Comparison of ENCODE assay signal across 8 cellular contexts in genomic region chr14:103103461-103104388, GRCh38. TPM values are rescaled to one million over a fixed set of nuclear protein-coding genes. Genes with fewer than 3 reads are reported as not detected.
DNase-seq lines count a peak whose midpoint lies in the region; FAIRE-seq and TF ChIP-seq lines count a peak whose summit lies in the region.

No MANE protein-coding gene starts in this region.

- TSS peak; percentile 73 for BruUV-seq in PC-9 (replicated peaks; lab: Mats Ljungman, UMichigan)
- BruUV-seq in OCI-LY7 (replicated peaks; lab: Mats Ljungman, UMichigan) = no TSS peak

- H3K36me3 ChIP-seq in PC-9 (ENCODE audit: low read depth) (no peaks in the 10 kb centered on the region), esophagus (ENCODE audit: control insufficient read depth in 2 of 2, insufficient read depth in 2 of 2, low read length in 1 of 2) (no peaks in the 10 kb centered on the region), OCI-LY7 (ENCODE audit: insufficient read depth, low read length) (no peaks in the 10 kb centered on the region)

- H2AFZ ChIP-seq in PC-9 (peak overlapping the region; percentile 74), OCI-LY7 (ENCODE audit: low read length) (no peak overlapping the region)

- peak; percentile 84 for FAIRE-seq in H54 (lab: Jason Lieb, UNC)
- no peak for FAIRE-seq in GM19239 (lab: Jason Lieb, UNC)

- TF ChIP-seq POLR2A in H54 (IDR thresholded peaks at IDR 0.05; ENCODE audit: low read depth, low read length) = peak; percentile 56
- no peak for TF ChIP-seq POLR2A in lower leg skin (IDR thresholded peaks at IDR 0.05)

- H4K20me1 ChIP-seq in PC-9 (ENCODE audit: insufficient read depth) (no peaks in the 10 kb centered on the region), OCI-LY7 (ENCODE audit: insufficient read depth, low read length) (no peaks in the 10 kb centered on the region)

- H3K9me3 ChIP-seq in PC-9 (ENCODE audit: insufficient read depth, low read depth) (no peaks in the 10 kb centered on the region), esophagus (ENCODE audit: control insufficient read depth in 2 of 2, insufficient read depth in 1 of 2, low read depth in 1 of 2, low read length in 1 of 2) (peaks cover 0 to 3% of the 10 kb centered on the region in 2 donors), OCI-LY7 (ENCODE audit: low read length) (no peaks in the 10 kb centered on the region)

- CTCF ChIA-PET in PC-9 (lab: Charles Lee) (interaction anchor here (0.6 to 2.8 kb wide), 16 partner anchors 17 to 510 kb away, joined by 3 to 83 read pairs (median 8); partner anchors contain the start of gene TNFAIP2), OCI-LY7 (lab: Charles Lee; ENCODE audit: unreplicated experiment) (interaction anchor here (2.5 kb wide), 1 partner anchor 38 kb away, joined by 24 read pairs; no protein-coding TSS in a partner anchor)

- H3K9me2 ChIP-seq in PC-9 (ENCODE audit: insufficient read depth) (no peaks in the 10 kb centered on the region), OCI-LY7 (ENCODE audit: insufficient read depth, low read length) (no peaks in the 10 kb centered on the region)

- no peak for TF ChIP-seq CTCF in PC-9 (conservative IDR thresholded peaks at IDR 0.05)
- TF ChIP-seq CTCF in lower leg skin (IDR thresholded peaks at IDR 0.05) = peak in 1 of 3 donors; percentile 74
- TF ChIP-seq CTCF in OCI-LY7 (conservative IDR thresholded peaks at IDR 0.05; ENCODE audit: low read length) = no peak

- H3K79me2 ChIP-seq in PC-9 (ENCODE audit: low read depth) (no peaks in the 10 kb centered on the region), OCI-LY7 (ENCODE audit: insufficient read depth, low read depth, low read length) (no peaks in the 10 kb centered on the region)

- H3K4me1 ChIP-seq in PC-9 (replicated peaks; ENCODE audit: insufficient read depth) (peaks cover 72% of the 10 kb centered on the region), esophagus (ENCODE audit: control insufficient read depth in 2 of 2, insufficient read depth in 2 of 2, low read length in 1 of 2) (peaks cover 0 to 12% of the 10 kb centered on the region in 2 donors), OCI-LY7 (ENCODE audit: insufficient read depth, low read length, poor library complexity, severe bottlenecking) (peaks cover 35% of the 10 kb centered on the region)

- no peaks in the 10 kb centered on the region for H3K27me3 ChIP-seq in PC-9 (ENCODE audit: insufficient read depth, low read depth)
- H3K27me3 ChIP-seq in esophagus (ENCODE audit: control insufficient read depth in 1 of 2, insufficient read depth in 2 of 2, low read length in 2 of 2) = peaks cover 0 to 10% of the 10 kb centered on the region in 2 donors

- H3K4me3 ChIP-seq in PC-9 (peak overlapping the region; percentile 54), esophagus (ENCODE audit: low read depth in 1 of 2, low read length in 2 of 2) (peak overlapping the region; percentile 22 to 28), lower leg skin (ENCODE audit: low read depth, poor library complexity, severe bottlenecking) (no peak overlapping the region), OCI-LY7 (ENCODE audit: low read depth, low read length, poor library complexity, severe bottlenecking) (no peak overlapping the region)

- POLR2A ChIA-PET in PC-9 (lab: Charles Lee; ENCODE audit: unreplicated experiment) (interaction anchor here (0.5 to 1.3 kb wide), 8 partner anchors 20 to 660 kb away, joined by 3 to 22 read pairs (median 4); partner anchors contain the start of gene TNFAIP2), OCI-LY7 (lab: Charles Lee) (interaction anchor here (0.5 kb wide), 1 partner anchor 26 kb away, joined by 5 read pairs; no protein-coding TSS in a partner anchor)

- peak; percentile 95 for DNase-seq in 8988T
- DNase-seq in H54 (ENCODE audit: insufficient read length, low spot score) = peak; percentile 98
- DNase-seq in PC-9 = peak; percentile 83 to 90
- DNase-seq in retina = peak; percentile 79
- DNase-seq in GM19239 (ENCODE audit: insufficient read length, low spot score) = no peak
- no peak for DNase-seq in lower leg skin (ENCODE audit: low spot score in 2 of 2)
- DNase-seq in OCI-LY7 (ENCODE audit: low spot score) = no peak

- intact Hi-C loops in PC-9 (cut with micrococcal nuclease; ENCODE audit: unreplicated experiment) = loop anchor here (2.0 to 10.0 kb wide), 2 partner anchors 103 to 291 kb away; no protein-coding TSS in a partner anchor
- intact Hi-C loops in lower leg skin (cut with DNase I; ENCODE audit: low total_unique reads) = no loop called here
- intact Hi-C loops in OCI-LY7 (cut with micrococcal nuclease; ENCODE audit: unreplicated experiment) = no loop called here

- WGBS in esophagus, 2 donors = 8 to 9% methylated on average over 53 to 68 of the region's 68 CpGs
- 5% methylated on average over 24 to 25 of the region's 68 CpGs for whole genome bisulfite sequencing in lower leg skin, 2 donors

- H3K4me2 ChIP-seq in PC-9 = peak overlapping the region; percentile 72
- no peak overlapping the region for H3K4me2 ChIP-seq in OCI-LY7 (ENCODE audit: low read length)

- peaks cover 70% of the 10 kb centered on the region for H3F3A ChIP-seq in PC-9 (ENCODE audit: insufficient read depth, low read depth)

- H3K27ac ChIP-seq in PC-9 = no peak overlapping the region; the same call in 1 of the 2 replicates
- no peak overlapping the region for H3K27ac ChIP-seq in esophagus (ENCODE audit: low read depth in 2 of 2, low read length in 1 of 2)
- H3K27ac ChIP-seq in OCI-LY7 (ENCODE audit: low read depth, low read length, poor library complexity, severe bottlenecking) = no peak overlapping the region

RNA-seq across cellular contexts. Expression of gene EXOC3L4, which starts 9.2 kb away (rescaled TPM):
- total RNA-seq in PC-9 (2021) (0.38 and 1.7 TPM in 2 replicates), lower leg skin (under 1 TPM in 2 of 4 donors, not detected in 2; 0.64 to 0.75 TPM), OCI-LY7 (2022) (not detected in 2 replicates)
- polyA plus RNA-seq in esophagus = under 1 TPM; 0.52 to 0.67 TPM
- not detected in 2 replicates for total RNA-seq in OCI-LY7 (2014; rRNA removed; shearing (Covaris generic))

RNA-seq across cellular contexts. Expression of gene TNFAIP2, which starts 19.5 kb away (rescaled TPM):
- 291 and 366 TPM in 2 replicates for total RNA-seq in PC-9 (2021)
- polyA plus RNA-seq in esophagus = 100 to 1,000 TPM in 1 of 2 donors, 10 to 100 TPM in 1; 93.7 to 219 TPM
- 10 to 100 TPM in 3 of 4 donors, 1 to 10 TPM in 1; 8.2 to 33.6 (median 20.3) TPM for total RNA-seq in lower leg skin
- not detected in 2 replicates for total RNA-seq in OCI-LY7 (2014; rRNA removed; shearing (Covaris generic))
- total RNA-seq in OCI-LY7 (2022) = not detected in 2 replicates

RNA-seq across cellular contexts. Expression of gene LBHD2, which starts 19.7 kb away (rescaled TPM):
- total RNA-seq in PC-9 (2021) = 0.52 and 0.78 TPM in 2 replicates
- not detected for polyA plus RNA-seq in esophagus
- total RNA-seq in lower leg skin = not detected
- total RNA-seq in OCI-LY7 (2014; rRNA removed; shearing (Covaris generic)) = not detected in 2 replicates
- not detected in 2 replicates for total RNA-seq in OCI-LY7 (2022)

RNA-seq across cellular contexts. Expression of gene CDC42BPB, which starts 46.4 kb away (rescaled TPM):
- 203 and 209 TPM in 2 replicates for total RNA-seq in PC-9 (2021)
- polyA plus RNA-seq in esophagus = 10 to 100 TPM; 29.9 to 35.2 TPM
- 100 to 1,000 TPM in 2 of 4 donors, 10 to 100 TPM in 2; 85.3 to 174 (median 101) TPM for total RNA-seq in lower leg skin
- total RNA-seq in OCI-LY7 (2014; rRNA removed; shearing (Covaris generic)) = 0.03 TPM in 1 of 2 replicates, not detected in the other
- total RNA-seq in OCI-LY7 (2022) = 0.20 and 0.46 TPM in 2 replicates

Comparison
In these comparisons a context has a peak if more than half of its experiments do, and no peak if none do; other contexts are left out.
1. DNase-seq: peak in 8988T (single experiment), H54 (single experiment), PC-9 (2 of 2) and retina (single experiment); none in GM19239 (single experiment), lower leg skin (0 of 2) and OCI-LY7 (single experiment).
2. H3K4me3 ChIP-seq: peak in PC-9 (single experiment) and esophagus (2 of 2); none in lower leg skin (single experiment) and OCI-LY7 (single experiment).